In the genomic region with DNA sequence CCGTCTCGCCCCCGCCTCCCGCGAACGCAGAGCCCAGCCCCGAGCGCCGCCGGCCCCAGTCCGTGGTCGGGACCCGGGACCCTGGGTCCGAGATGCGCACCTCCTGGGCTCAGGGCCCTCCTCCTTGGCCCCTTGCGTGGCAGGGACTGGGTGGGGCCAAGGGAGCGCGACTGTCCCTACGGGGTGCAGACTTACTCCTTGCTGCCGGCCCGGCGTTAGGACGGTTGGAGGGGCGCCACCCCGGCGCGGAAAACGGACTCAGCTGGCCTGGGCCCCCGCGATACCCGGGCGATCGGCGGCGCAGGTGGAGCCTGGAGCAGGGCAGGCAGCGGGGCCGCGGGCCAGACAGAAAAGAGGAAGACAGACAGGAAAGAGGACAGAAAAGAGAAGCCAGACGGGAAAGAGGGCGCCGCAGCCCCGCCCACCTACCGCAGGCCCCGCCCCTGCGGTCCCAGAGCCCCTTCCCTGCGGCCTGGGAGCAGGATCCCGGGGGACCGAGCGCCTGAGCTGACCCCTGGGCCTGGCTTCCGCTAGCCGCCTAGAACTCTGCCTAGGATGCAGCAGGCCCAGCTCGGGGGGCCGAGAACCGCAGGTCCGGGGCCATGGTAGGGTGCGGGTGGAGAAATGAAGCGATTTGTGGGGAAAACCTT, we compare ENCODE assay signal across 8 cellular contexts. TPM values are rescaled to one million over a fixed set of nuclear protein-coding genes. Genes with fewer than 3 reads are reported as not detected.
A peak's percentile ranks its signal among the peaks of the same experiment; 100 is the strongest.
DNase-seq lines count a peak whose midpoint lies in the region; ATAC-seq and TF ChIP-seq lines count a peak whose summit lies in the region.

A gene (minus strand): TSS at position 356 of the 650 bp plus-strand sequence. CDS start 1,502 bp downstream, outside the sequence.

- H3K36me3 ChIP-seq in DOHH2 (ENCODE audit: control insufficient read depth, low read length) (0 out of 2 replicates have a peak, but pooled peaks cover 3% of the 10 kb centered on the region), mesenchymal stem cell (ENCODE audit: control insufficient read depth in 1 of 2, insufficient read depth in 2 of 2, low read depth in 1 of 2, low read length in 2 of 2) (no peaks in the 10 kb centered on the region), thoracic aorta (no peaks in the 10 kb centered on the region)

- H2BK15ac ChIP-seq in mesenchymal stem cell (ENCODE audit: low read depth, poor library complexity, severe bottlenecking): peak within 1 kb of the TSS; percentile 89

- peak within 1 kb of the TSS; percentile 92 to 95 for H3K18ac ChIP-seq in mesenchymal stem cell (ENCODE audit: low read depth in 1 of 2, low read length in 2 of 2)

- H3K79me2 ChIP-seq in DOHH2 (ENCODE audit: control insufficient read depth, low read length): no peaks in the 10 kb centered on the region

- H3F3A ChIP-seq in DOHH2 (ENCODE audit: control insufficient read depth, insufficient read depth): no peaks in the 10 kb centered on the region

- H3K23ac ChIP-seq in mesenchymal stem cell (ENCODE audit: low read length in 2 of 2): peak within 1 kb of the TSS in 1 of 2 experiments; percentile 79

- no peaks in the 10 kb centered on the region for H3K9me2 ChIP-seq in DOHH2 (replicated peaks; ENCODE audit: control insufficient read depth, low read length)

- H2BK120ac ChIP-seq in mesenchymal stem cell (ENCODE audit: low read depth, low read length): peak within 1 kb of the TSS; percentile 83

- peaks cover 0 to 7% of the 10 kb centered on the region in 2 donors for H3K4me1 Mint-ChIP-seq in effector memory CD8-positive, alpha-beta T cell (ENCODE audit: low read depth in 2 of 2)

- H2BK5ac ChIP-seq in mesenchymal stem cell (ENCODE audit: low read depth, low read length, poor library complexity, severe bottlenecking): no peak within 1 kb of the TSS

- 4% methylated on average over 52 of the region's 57 CpGs for WGBS in mesenchymal stem cell

- H3K4ac ChIP-seq in mesenchymal stem cell (ENCODE audit: low read depth in 1 of 2, low read length in 2 of 2): peak within 1 kb of the TSS; percentile 81 to 94

- ATAC-seq in HG02642 (IDR thresholded peaks at IDR 0.05; ENCODE audit: poor library complexity, unreplicated experiment): peak; percentile 58
- peak; percentile 58 for ATAC-seq in effector memory CD8-positive, alpha-beta T cell (replicated peaks)
- ATAC-seq in thoracic aorta (ENCODE audit: insufficient number of reproducible peaks, low FRiP score, low read depth): peak; percentile 23
- no peak for ATAC-seq in GM21529 (IDR thresholded peaks at IDR 0.05; ENCODE audit: unreplicated experiment)

- H3K4me1 ChIP-seq in DOHH2 (ENCODE audit: control insufficient read depth, low read length): peaks cover 16% of the 10 kb centered on the region
- H3K4me1 ChIP-seq in mesenchymal stem cell (ENCODE audit: control insufficient read depth, insufficient read depth, low read depth, low read length): peaks cover 27% of the 10 kb centered on the region
- peaks cover 0 to 21% of the 10 kb centered on the region in 2 donors for H3K4me1 ChIP-seq in thoracic aorta (ENCODE audit: control insufficient read depth in 1 of 2, low read depth in 2 of 2)

- peak within 1 kb of the TSS; percentile 96 for H4K8ac ChIP-seq in mesenchymal stem cell (ENCODE audit: low read length)

- no peaks in the 10 kb centered on the region for H4K20me1 ChIP-seq in DOHH2 (ENCODE audit: control insufficient read depth, insufficient read depth, low read depth, low read length)

- H3K27ac Mint-ChIP-seq in effector memory CD8-positive, alpha-beta T cell: peak within 1 kb of the TSS in 1 of 2 donors; percentile 73

- DNase-seq in T-helper 9 cell (peak; percentile 31), mesenchymal stem cell (peak; percentile 72), thoracic aorta (ENCODE audit: low spot score) (no peak), HuH-7 (ENCODE audit: low spot score) (no peak)
- no peak for DNase-seq in effector memory CD8-positive, alpha-beta T cell

- H3K79me1 ChIP-seq in mesenchymal stem cell (replicated peaks; ENCODE audit: low read length, poor library complexity, severe bottlenecking): peaks cover 1% of the 10 kb centered on the region

- H3K9me3 Mint-ChIP-seq in effector memory CD8-positive, alpha-beta T cell: no peaks in the 10 kb centered on the region

- peak within 1 kb of the TSS; percentile 65 for H3K9ac ChIP-seq in mesenchymal stem cell (ENCODE audit: low read length)

- H3K9me3 ChIP-seq in DOHH2 (ENCODE audit: control insufficient read depth, insufficient read depth, low read length) (no peaks in the 10 kb centered on the region), mesenchymal stem cell (ENCODE audit: control insufficient read depth, low read length) (no peaks in the 10 kb centered on the region), thoracic aorta (no peaks in the 10 kb centered on the region)

- H2BK12ac ChIP-seq in mesenchymal stem cell (ENCODE audit: low read length in 2 of 2): peak within 1 kb of the TSS; percentile 50 to 61

- H3K14ac ChIP-seq in mesenchymal stem cell (ENCODE audit: low read length in 2 of 2): peak within 1 kb of the TSS; percentile 84 to 86

- TF ChIP-seq CTCF in DOHH2 (IDR thresholded peaks at IDR 0.05; ENCODE audit: low read depth, low read length, poor library complexity, severe bottlenecking) (no peak), thoracic aorta (IDR thresholded peaks at IDR 0.05) (no peak)

- H3K4me3 ChIP-seq in DOHH2 (ENCODE audit: low read length) (peak within 1 kb of the TSS; percentile 62), mesenchymal stem cell (ENCODE audit: insufficient read depth in 1 of 2, low read depth in 1 of 2, low read length in 2 of 2) (peak within 1 kb of the TSS; percentile 65 to 76), thoracic aorta (peak within 1 kb of the TSS; percentile 80)

- peaks cover 6% of the 10 kb centered on the region for H3K36me3 Mint-ChIP-seq in effector memory CD8-positive, alpha-beta T cell (ENCODE audit: insufficient read depth)

- H3K27me3 ChIP-seq in DOHH2 (ENCODE audit: control insufficient read depth, low read length) (0 out of 2 replicates have a peak, but pooled peaks cover 2% of the 10 kb centered on the region), mesenchymal stem cell (ENCODE audit: control insufficient read depth in 1 of 2, insufficient read depth in 1 of 2, low read length in 2 of 2) (peaks cover 0 to 34% of the 10 kb centered on the region in 2 experiments), thoracic aorta (replicated peaks; ENCODE audit: insufficient read depth) (no peaks in the 10 kb centered on the region)

- H4K91ac ChIP-seq in mesenchymal stem cell (ENCODE audit: low read length): peak within 1 kb of the TSS; percentile 93

- peak within 1 kb of the TSS; percentile 61 for H3K4me2 ChIP-seq in DOHH2 (ENCODE audit: low read length)
- H3K4me2 ChIP-seq in mesenchymal stem cell (ENCODE audit: low read length, poor library complexity, severe bottlenecking): peak within 1 kb of the TSS; percentile 93

- H3K27ac ChIP-seq in DOHH2 (ENCODE audit: low read depth, low read length) (no peak within 1 kb of the TSS), mesenchymal stem cell (ENCODE audit: low read length, poor library complexity, severe bottlenecking) (no peak within 1 kb of the TSS), thoracic aorta (peak within 1 kb of the TSS; percentile 15 to 19)

- H3K4me3 Mint-ChIP-seq in effector memory CD8-positive, alpha-beta T cell: peak within 1 kb of the TSS; percentile 72 to 76

- no peak within 1 kb of the TSS for H2AK5ac ChIP-seq in mesenchymal stem cell (ENCODE audit: low read length, severe bottlenecking)

- peak within 1 kb of the TSS; percentile 90 for H2AFZ ChIP-seq in mesenchymal stem cell (ENCODE audit: low read depth, low read length)

- peaks cover 0 to 7% of the 10 kb centered on the region in 2 donors for H3K27me3 Mint-ChIP-seq in effector memory CD8-positive, alpha-beta T cell

RNA-seq across cellular contexts. Expression of the gene that starts here (rescaled TPM):
- 15.3 TPM for polyA plus RNA-seq in mesenchymal stem cell (2013, experiment 1 of 2)
- polyA plus RNA-seq in mesenchymal stem cell (2013, experiment 2 of 2): 14.4 TPM
- 10 to 100 TPM; 45.5 to 46.8 TPM for total RNA-seq in thoracic aorta

Comparison
In these comparisons a context has a peak if more than half of its experiments do, and no peak if none do; other contexts are left out.
1. H3K27ac ChIP-seq: peak in thoracic aorta (2 of 2); none in DOHH2 (single experiment) and mesenchymal stem cell (single experiment).
2. DNase-seq: peak in T-helper 9 cell (single experiment) and mesenchymal stem cell (single experiment); none in effector memory CD8-positive, alpha-beta T cell (0 of 3), thoracic aorta (single experiment) and HuH-7 (single experiment).
3. Peak in every context shown above with its lines, with median percentiles within 50 percentile points of each other: H3K4me3 ChIP-seq.